Comparison of ENCODE assay signal across 1 cellular context in the genomic region with DNA sequence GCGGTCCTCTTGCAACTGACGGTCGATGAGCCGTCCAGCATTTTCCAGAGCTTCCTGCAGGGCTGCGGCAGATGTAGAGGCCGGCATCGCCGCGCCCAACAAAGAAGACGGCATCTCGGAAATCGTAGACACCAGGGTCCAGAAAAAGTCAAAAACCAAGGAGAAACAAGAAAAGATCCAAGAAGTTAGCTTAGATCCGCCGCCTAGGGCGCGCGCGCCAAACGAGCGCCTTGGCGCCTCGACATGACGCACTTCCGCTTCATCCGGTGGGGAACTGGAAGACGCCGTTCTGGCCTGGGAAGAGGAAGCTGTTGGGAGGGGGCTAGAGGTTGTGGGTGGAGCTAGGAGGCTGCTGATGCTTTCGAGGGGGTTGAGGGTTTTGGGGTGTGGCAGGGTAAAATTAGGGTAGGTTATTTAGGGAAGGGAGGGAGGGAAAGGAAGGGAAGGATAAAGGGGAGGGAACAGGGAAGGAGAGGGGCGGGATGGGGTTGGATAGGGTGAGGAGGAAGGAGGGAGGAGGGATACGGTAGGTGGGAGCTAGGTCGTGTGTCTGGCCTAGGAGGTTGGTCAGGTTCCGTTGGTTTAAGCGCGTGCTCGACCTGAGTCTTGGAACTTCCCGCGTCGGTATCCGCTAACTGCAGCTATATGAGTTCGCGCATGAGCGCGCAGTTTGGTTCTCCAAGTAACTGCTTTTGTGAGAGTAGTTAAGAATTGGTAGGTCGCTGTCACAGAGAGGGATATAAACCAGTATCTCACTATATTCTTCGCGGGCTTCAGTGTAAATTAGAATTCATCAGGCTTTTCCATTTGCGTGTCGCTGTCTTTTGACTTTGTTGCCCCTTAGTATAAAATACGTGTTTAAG.
TF ChIP-seq lines count a peak whose summit lies in the region.

A gene (minus strand): TSS at position 243 of the 863 bp plus-strand sequence. CDS start 129 bp downstream, at position 114.

TF ChIP-seq in K562, 482 proteins besides CTCF, POLR2A, EP300 and RAD21 (continued from another document and continues in another):
- TF ChIP-seq, protein P1, sequence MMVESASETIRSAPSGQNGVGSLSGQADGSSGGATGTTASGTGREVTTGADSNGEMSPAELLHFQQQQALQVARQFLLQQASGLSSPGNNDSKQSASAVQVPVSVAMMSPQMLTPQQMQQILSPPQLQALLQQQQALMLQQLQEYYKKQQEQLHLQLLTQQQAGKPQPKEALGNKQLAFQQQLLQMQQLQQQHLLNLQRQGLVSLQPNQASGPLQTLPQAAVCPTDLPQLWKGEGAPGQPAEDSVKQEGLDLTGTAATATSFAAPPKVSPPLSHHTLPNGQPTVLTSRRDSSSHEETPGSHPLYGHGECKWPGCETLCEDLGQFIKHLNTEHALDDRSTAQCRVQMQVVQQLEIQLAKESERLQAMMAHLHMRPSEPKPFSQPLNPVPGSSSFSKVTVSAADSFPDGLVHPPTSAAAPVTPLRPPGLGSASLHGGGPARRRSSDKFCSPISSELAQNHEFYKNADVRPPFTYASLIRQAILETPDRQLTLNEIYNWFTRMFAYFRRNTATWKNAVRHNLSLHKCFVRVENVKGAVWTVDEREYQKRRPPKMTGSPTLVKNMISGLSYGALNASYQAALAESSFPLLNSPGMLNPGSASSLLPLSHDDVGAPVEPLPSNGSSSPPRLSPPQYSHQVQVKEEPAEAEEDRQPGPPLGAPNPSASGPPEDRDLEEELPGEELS (CRISPR knock-in tag; IDR thresholded peaks at IDR 0.05; ENCODE audit: borderline replicate concordance) = 0 out of 2 replicates have a peak, but pooled peaks have one; percentile 80
- TF ChIP-seq HNRNPLL (IDR thresholded peaks at IDR 0.05; ENCODE audit: low read depth, low read length, poor library complexity, severe bottlenecking) = peak; percentile 64
- TF ChIP-seq NCOA4 (IDR thresholded peaks at IDR 0.05; ENCODE audit: partially characterized antibody) = peak; percentile 55
- peak; percentile 90; the same call in 1 of the 2 replicates for TF ChIP-seq ZC3H8 (IDR thresholded peaks at IDR 0.05)
- TF ChIP-seq, protein P2, sequence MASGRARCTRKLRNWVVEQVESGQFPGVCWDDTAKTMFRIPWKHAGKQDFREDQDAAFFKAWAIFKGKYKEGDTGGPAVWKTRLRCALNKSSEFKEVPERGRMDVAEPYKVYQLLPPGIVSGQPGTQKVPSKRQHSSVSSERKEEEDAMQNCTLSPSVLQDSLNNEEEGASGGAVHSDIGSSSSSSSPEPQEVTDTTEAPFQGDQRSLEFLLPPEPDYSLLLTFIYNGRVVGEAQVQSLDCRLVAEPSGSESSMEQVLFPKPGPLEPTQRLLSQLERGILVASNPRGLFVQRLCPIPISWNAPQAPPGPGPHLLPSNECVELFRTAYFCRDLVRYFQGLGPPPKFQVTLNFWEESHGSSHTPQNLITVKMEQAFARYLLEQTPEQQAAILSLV (tag; IDR thresholded peaks at IDR 0.05) = peak; percentile 48; the same call in 1 of the 2 replicates
- TF ChIP-seq TAF7 (tag; IDR thresholded peaks at IDR 0.05) = peak; percentile 99
- TF ChIP-seq NUFIP1 (IDR thresholded peaks at IDR 0.05; ENCODE audit: partially characterized antibody) = peak; percentile 86
- TF ChIP-seq HSF4 (CRISPR knock-in tag; IDR thresholded peaks at IDR 0.05; ENCODE audit: borderline replicate concordance) = no peak
- peak; percentile 99 for TF ChIP-seq PHF20 (IDR thresholded peaks at IDR 0.05; ENCODE audit: partially characterized antibody)
- TF ChIP-seq KLF13 (tag; IDR thresholded peaks at IDR 0.05; ENCODE audit: borderline replicate concordance, low read depth) = peak; percentile 75; the same call in 1 of the 2 replicates
- TF ChIP-seq, protein P3, sequence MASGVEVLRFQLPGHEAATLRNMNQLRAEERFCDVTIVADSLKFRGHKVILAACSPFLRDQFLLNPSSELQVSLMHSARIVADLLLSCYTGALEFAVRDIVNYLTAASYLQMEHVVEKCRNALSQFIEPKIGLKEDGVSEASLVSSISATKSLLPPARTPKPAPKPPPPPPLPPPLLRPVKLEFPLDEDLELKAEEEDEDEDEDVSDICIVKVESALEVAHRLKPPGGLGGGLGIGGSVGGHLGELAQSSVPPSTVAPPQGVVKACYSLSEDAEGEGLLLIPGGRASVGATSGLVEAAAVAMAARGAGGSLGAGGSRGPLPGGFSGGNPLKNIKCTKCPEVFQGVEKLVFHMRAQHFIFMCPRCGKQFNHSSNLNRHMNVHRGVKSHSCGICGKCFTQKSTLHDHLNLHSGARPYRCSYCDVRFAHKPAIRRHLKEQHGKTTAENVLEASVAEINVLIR (CRISPR knock-in tag; IDR thresholded peaks at IDR 0.05) = peak; percentile 98
- peak; percentile 61 for TF ChIP-seq MBD2 (IDR thresholded peaks at IDR 0.05; ENCODE audit: borderline replicate concordance, low read depth)
- peak; percentile 99 for TF ChIP-seq HDGF (IDR thresholded peaks at IDR 0.05)
- peak; percentile 81 for TF ChIP-seq ZNF431 (CRISPR knock-in tag; IDR thresholded peaks at IDR 0.05)
- TF ChIP-seq EP400 (IDR thresholded peaks at IDR 0.05) = peak; percentile 100
- TF ChIP-seq RB1 (IDR thresholded peaks at IDR 0.05; ENCODE audit: low read depth) = peak; percentile 97
- no peak for TF ChIP-seq ZNF717 (CRISPR knock-in tag; IDR thresholded peaks at IDR 0.05)
- TF ChIP-seq ETV1 (tag; conservative IDR thresholded peaks at IDR 0.05; ENCODE audit: low read depth) = peak; percentile 68
- TF ChIP-seq JUN (IDR thresholded peaks at IDR 0.05; ENCODE audit: borderline replicate concordance, low read depth, low read length) = peak; percentile 36; the same call in 1 of the 2 replicates
- TF ChIP-seq JUN (CRISPR knock-in tag; IDR thresholded peaks at IDR 0.05; ENCODE audit: borderline replicate concordance) = 0 out of 2 replicates have a peak, but pooled peaks have one; percentile 67
- TF ChIP-seq SMARCE1 (IDR thresholded peaks at IDR 0.05) = peak; percentile 84
- TF ChIP-seq C11orf30 (IDR thresholded peaks at IDR 0.05; ENCODE audit: low read depth) = peak; percentile 100
- TF ChIP-seq, protein P4, sequence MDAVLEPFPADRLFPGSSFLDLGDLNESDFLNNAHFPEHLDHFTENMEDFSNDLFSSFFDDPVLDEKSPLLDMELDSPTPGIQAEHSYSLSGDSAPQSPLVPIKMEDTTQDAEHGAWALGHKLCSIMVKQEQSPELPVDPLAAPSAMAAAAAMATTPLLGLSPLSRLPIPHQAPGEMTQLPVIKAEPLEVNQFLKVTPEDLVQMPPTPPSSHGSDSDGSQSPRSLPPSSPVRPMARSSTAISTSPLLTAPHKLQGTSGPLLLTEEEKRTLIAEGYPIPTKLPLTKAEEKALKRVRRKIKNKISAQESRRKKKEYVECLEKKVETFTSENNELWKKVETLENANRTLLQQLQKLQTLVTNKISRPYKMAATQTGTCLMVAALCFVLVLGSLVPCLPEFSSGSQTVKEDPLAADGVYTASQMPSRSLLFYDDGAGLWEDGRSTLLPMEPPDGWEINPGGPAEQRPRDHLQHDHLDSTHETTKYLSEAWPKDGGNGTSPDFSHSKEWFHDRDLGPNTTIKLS (IDR thresholded peaks at IDR 0.05; ENCODE audit: borderline replicate concordance, low read depth) = peak; percentile 56; the same call in 1 of the 2 replicates
- TF ChIP-seq, protein P5, sequence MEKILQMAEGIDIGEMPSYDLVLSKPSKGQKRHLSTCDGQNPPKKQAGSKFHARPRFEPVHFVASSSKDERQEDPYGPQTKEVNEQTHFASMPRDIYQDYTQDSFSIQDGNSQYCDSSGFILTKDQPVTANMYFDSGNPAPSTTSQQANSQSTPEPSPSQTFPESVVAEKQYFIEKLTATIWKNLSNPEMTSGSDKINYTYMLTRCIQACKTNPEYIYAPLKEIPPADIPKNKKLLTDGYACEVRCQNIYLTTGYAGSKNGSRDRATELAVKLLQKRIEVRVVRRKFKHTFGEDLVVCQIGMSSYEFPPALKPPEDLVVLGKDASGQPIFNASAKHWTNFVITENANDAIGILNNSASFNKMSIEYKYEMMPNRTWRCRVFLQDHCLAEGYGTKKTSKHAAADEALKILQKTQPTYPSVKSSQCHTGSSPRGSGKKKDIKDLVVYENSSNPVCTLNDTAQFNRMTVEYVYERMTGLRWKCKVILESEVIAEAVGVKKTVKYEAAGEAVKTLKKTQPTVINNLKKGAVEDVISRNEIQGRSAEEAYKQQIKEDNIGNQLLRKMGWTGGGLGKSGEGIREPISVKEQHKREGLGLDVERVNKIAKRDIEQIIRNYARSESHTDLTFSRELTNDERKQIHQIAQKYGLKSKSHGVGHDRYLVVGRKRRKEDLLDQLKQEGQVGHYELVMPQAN (IDR thresholded peaks at IDR 0.05; ENCODE audit: borderline replicate concordance) = peak; percentile 93; the same call in 1 of the 2 replicates
- TF ChIP-seq, protein P6, sequence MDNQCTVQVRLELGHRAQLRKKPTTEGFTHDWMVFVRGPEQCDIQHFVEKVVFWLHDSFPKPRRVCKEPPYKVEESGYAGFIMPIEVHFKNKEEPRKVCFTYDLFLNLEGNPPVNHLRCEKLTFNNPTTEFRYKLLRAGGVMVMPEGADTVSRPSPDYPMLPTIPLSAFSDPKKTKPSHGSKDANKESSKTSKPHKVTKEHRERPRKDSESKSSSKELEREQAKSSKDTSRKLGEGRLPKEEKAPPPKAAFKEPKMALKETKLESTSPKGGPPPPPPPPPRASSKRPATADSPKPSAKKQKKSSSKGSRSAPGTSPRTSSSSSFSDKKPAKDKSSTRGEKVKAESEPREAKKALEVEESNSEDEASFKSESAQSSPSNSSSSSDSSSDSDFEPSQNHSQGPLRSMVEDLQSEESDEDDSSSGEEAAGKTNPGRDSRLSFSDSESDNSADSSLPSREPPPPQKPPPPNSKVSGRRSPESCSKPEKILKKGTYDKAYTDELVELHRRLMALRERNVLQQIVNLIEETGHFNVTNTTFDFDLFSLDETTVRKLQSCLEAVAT (IDR thresholded peaks at IDR 0.05) = peak; percentile 97 to 98
- 0 out of 2 replicates have a peak, but pooled peaks have one; percentile 28 for TF ChIP-seq ZNF830 (CRISPR knock-in tag; IDR thresholded peaks at IDR 0.05)
- peak; percentile 71 for TF ChIP-seq ELF2 (CRISPR knock-in tag; IDR thresholded peaks at IDR 0.05)
- TF ChIP-seq, protein P7, sequence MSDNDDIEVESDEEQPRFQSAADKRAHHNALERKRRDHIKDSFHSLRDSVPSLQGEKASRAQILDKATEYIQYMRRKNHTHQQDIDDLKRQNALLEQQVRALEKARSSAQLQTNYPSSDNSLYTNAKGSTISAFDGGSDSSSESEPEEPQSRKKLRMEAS (CRISPR knock-in tag; IDR thresholded peaks at IDR 0.05) = peak; percentile 98
- peak; percentile 38 for TF ChIP-seq FOXK1 (CRISPR knock-in tag; IDR thresholded peaks at IDR 0.05; ENCODE audit: borderline replicate concordance)
- peak; percentile 67 for TF ChIP-seq NFIC (IDR thresholded peaks at IDR 0.05)
- peak; percentile 47; the same call in 1 of the 2 replicates for TF ChIP-seq KLF6 (CRISPR knock-in tag; IDR thresholded peaks at IDR 0.05; ENCODE audit: borderline replicate concordance)
- TF ChIP-seq, protein P8, sequence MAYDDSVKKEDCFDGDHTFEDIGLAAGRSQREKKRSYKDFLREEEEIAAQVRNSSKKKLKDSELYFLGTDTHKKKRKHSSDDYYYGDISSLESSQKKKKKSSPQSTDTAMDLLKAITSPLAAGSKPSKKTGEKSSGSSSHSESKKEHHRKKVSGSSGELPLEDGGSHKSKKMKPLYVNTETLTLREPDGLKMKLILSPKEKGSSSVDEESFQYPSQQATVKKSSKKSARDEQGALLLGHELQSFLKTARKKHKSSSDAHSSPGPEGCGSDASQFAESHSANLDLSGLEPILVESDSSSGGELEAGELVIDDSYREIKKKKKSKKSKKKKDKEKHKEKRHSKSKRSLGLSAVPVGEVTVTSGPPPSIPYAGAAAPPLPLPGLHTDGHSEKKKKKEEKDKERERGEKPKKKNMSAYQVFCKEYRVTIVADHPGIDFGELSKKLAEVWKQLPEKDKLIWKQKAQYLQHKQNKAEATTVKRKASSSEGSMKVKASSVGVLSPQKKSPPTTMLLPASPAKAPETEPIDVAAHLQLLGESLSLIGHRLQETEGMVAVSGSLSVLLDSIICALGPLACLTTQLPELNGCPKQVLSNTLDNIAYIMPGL (CRISPR knock-in tag; IDR thresholded peaks at IDR 0.05) = peak; percentile 30; the same call in 1 of the 2 replicates
- TF ChIP-seq PHB2 (IDR thresholded peaks at IDR 0.05; ENCODE audit: low read depth) = peak; percentile 88
- peak; percentile 96 for TF ChIP-seq ZNF263 (CRISPR knock-in tag; IDR thresholded peaks at IDR 0.05; ENCODE audit: borderline replicate concordance)
- TF ChIP-seq CHD2 (IDR thresholded peaks at IDR 0.05; ENCODE audit: low read depth, low read length) = peak; percentile 10; the same call in 1 of the 2 replicates
- TF ChIP-seq LARP7 (IDR thresholded peaks at IDR 0.05) = peak; percentile 100
- peak; percentile 77 for TF ChIP-seq SP1 (CRISPR knock-in tag; IDR thresholded peaks at IDR 0.05)
- TF ChIP-seq ETV6 (IDR thresholded peaks at IDR 0.05; ENCODE audit: borderline replicate concordance in 1 of 2, low read depth in 2 of 2, low read length in 1 of 2) = no peak; a peak in 1 of 4 replicates
- TF ChIP-seq ETV6 (CRISPR knock-in tag; IDR thresholded peaks at IDR 0.05; ENCODE audit: borderline replicate concordance) = peak; percentile 86; the same call in 1 of the 2 replicates
- TF ChIP-seq ZNF589 (CRISPR knock-in tag; IDR thresholded peaks at IDR 0.05; ENCODE audit: low read depth) = no peak
- TF ChIP-seq, protein P9, sequence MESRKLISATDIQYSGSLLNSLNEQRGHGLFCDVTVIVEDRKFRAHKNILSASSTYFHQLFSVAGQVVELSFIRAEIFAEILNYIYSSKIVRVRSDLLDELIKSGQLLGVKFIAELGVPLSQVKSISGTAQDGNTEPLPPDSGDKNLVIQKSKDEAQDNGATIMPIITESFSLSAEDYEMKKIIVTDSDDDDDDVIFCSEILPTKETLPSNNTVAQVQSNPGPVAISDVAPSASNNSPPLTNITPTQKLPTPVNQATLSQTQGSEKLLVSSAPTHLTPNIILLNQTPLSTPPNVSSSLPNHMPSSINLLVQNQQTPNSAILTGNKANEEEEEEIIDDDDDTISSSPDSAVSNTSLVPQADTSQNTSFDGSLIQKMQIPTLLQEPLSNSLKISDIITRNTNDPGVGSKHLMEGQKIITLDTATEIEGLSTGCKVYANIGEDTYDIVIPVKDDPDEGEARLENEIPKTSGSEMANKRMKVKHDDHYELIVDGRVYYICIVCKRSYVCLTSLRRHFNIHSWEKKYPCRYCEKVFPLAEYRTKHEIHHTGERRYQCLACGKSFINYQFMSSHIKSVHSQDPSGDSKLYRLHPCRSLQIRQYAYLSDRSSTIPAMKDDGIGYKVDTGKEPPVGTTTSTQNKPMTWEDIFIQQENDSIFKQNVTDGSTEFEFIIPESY (CRISPR knock-in tag; IDR thresholded peaks at IDR 0.05) = peak; percentile 77
- peak; percentile 48 for TF ChIP-seq NCOA6 (IDR thresholded peaks at IDR 0.05)
- peak; percentile 92 for TF ChIP-seq EHMT2 (IDR thresholded peaks at IDR 0.05)
- peak; percentile 93 for TF ChIP-seq BCOR (IDR thresholded peaks at IDR 0.05)
- TF ChIP-seq NFXL1 (CRISPR knock-in tag; IDR thresholded peaks at IDR 0.05) = no peak
- peak; percentile 78 for TF ChIP-seq ETV5 (CRISPR knock-in tag; IDR thresholded peaks at IDR 0.05; ENCODE audit: low read depth)
- peak; percentile 97 for TF ChIP-seq SPI1 (IDR thresholded peaks at IDR 0.05; ENCODE audit: borderline replicate concordance, low read depth, low read length)
- no peak for TF ChIP-seq HNRNPL (IDR thresholded peaks at IDR 0.05; ENCODE audit: low read depth, low read length)
